In the genomic region with DNA sequence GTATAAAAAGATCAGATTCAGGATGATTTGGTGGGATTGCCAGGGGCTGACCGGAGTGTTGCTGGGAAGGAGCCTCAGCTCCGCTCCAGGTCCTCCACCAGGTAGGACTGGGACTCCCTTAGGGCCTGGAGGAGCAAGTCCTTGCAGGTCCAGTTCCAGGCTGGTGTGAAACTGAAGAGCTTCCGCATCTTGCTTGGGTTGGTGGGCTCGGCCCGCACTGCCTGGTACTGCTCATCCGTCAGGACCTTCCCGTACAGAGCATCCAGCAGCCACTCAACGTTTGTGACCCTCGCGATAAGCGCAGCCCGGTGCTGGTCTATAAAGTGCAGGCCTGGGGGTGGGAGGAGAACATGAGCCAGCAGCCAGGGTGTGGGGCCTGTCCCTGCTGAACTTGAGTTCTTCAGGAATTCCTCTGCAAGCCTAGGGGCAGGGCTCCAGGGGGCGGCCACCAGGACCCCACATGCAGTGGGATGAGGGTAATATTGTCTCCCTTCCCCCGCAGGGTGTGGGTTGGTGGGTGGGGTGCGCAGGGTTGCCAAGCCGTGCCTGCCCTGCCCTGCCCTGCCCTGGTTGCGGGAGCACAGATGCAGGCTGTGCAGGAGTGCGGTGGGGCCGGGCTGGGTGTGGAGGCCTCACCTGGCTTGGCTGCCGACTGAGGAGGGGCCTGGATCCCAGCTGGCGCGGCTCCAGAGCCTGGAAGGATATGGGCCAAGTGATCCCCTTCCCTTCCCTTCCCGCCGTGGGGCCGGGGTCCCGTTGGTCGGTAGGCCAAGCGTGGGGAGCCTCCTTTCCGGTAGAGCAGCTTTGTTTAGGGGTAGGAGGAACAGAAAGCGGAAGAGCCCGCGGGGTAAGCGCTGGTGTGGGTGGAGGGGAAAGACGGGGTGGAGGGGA, we compare ENCODE assay signal across 9 cellular contexts. TPM values are rescaled to one million over a fixed set of nuclear protein-coding genes. Genes with fewer than 3 reads are reported as not detected.
DNase-seq lines count a peak whose midpoint lies in the region; ATAC-seq and TF ChIP-seq lines count a peak whose summit lies in the region.
"Had no signal": no experiment of that assay in that cellular context is flagged by ENCODE, and none has a peak within 500 bp of the region (broad histone marks: within the 10 kb centered on the region; RNA-seq: fewer than 3 reads in every experiment).

No MANE protein-coding gene starts in this region.

- H3K27me3 ChIP-seq in DND-41 (ENCODE audit: insufficient read depth, low read length, poor library complexity), result peaks cover 12% of the 10 kb centered on the region
- no peaks in the 10 kb centered on the region for H3K27me3 ChIP-seq in heart left ventricle

- DNase-seq in DND-41 (peak; percentile 62), MV-4-11 (lab: John Stamatoyannopoulos, UW) (peak; percentile 79), heart left ventricle (peak; percentile 40 to 79 (median 47)), posterior vena cava (ENCODE audit: low spot score) (peak; percentile 86), cerebellum (ENCODE audit: low spot score) (no peak), NCI-H1436 (lab: John Stamatoyannopoulos, UW) (no peak)
- DNase-seq in activated effector memory CD4-positive, alpha-beta T cell treated with anti-CD3 and anti-CD28 coated beads, Interleukin-2, amount 50 U/mL, for 16 hours, result peak; percentile 73

- H3K9me3 ChIP-seq in DND-41 (ENCODE audit: insufficient read depth, low read length, severe bottlenecking), result no peaks in the 10 kb centered on the region
- no peaks in the 10 kb centered on the region for H3K9me3 ChIP-seq in heart left ventricle

- peak; percentile 77 for ATAC-seq in DND-41 (ENCODE audit: insufficient read depth, low read depth)
- ATAC-seq in GM21515 (IDR thresholded peaks at IDR 0.05; ENCODE audit: unreplicated experiment), result peak; percentile 50
- peak in 3 of 4 donors; percentile 57 to 79 (median 60) for ATAC-seq in heart left ventricle

- peak overlapping the region; percentile 83 for H3K9ac ChIP-seq in DND-41 (ENCODE audit: low read depth, low read length)

- peak overlapping the region; percentile 71 for H3K27ac ChIP-seq in DND-41 (ENCODE audit: low read length)
- peak overlapping the region in 9 of 12 donors; percentile 34 to 90 (median 53) for H3K27ac ChIP-seq in heart left ventricle

- H3K36me3 ChIP-seq in DND-41 (ENCODE audit: insufficient read depth, low read length) (peaks cover 10% of the 10 kb centered on the region), heart left ventricle (peaks cover 0 to 37% (median 16%) of the 10 kb centered on the region in 9 donors)

- 21 to 32% (median 24%) methylated on average over 20 to 34 of the region's 34 CpGs for WGBS in heart left ventricle, 4 donors

- H3K4me3 ChIP-seq in DND-41 (ENCODE audit: low read depth in 1 of 2, low read length in 2 of 2) (peak overlapping the region; percentile 66 to 90), heart left ventricle (peak overlapping the region; percentile 38 to 91 (median 70))

- H4K20me1 ChIP-seq in DND-41 (ENCODE audit: insufficient read depth, low read length), result peaks cover 17% of the 10 kb centered on the region; the same call in 1 of the 2 replicates

- intact Hi-C loops in heart left ventricle (cut with DNase I) (loop anchor here in 1 of 10 donors (10.0 kb wide), 1 partner anchor 183 kb away; no protein-coding TSS in a partner anchor), posterior vena cava (cut with DNase I) (loop anchor here in 1 of 2 donors (1.0 kb wide), 1 partner anchor 15 kb away; no protein-coding TSS in a partner anchor)

- peaks cover 6% of the 10 kb centered on the region; the same call in 1 of the 2 replicates for H3K79me2 ChIP-seq in DND-41 (ENCODE audit: insufficient read depth, low read length)

- TF ChIP-seq CTCF in DND-41 (IDR thresholded peaks at IDR 0.05; ENCODE audit: borderline replicate concordance, extremely low read depth, low read length, poor library complexity, severe bottlenecking), result no peak
- TF ChIP-seq CTCF in heart left ventricle (IDR thresholded peaks at IDR 0.05), result no peak

- peak overlapping the region; percentile 99 for H2AFZ ChIP-seq in DND-41 (ENCODE audit: low read depth, low read length)

- H3K4me1 ChIP-seq in DND-41 (ENCODE audit: insufficient read depth, low read length), result peaks cover 26% of the 10 kb centered on the region
- peaks cover 0 to 57% (median 11%) of the 10 kb centered on the region in 12 donors for H3K4me1 ChIP-seq in heart left ventricle

- no peak for TF ChIP-seq POLR2A in heart left ventricle (IDR thresholded peaks at IDR 0.05)

- peak overlapping the region; percentile 96 for H3K4me2 ChIP-seq in DND-41 (ENCODE audit: insufficient read depth, low read length)

RNA-seq across cellular contexts. Expression of a gene that starts 0.8 kb away (rescaled TPM):
- total RNA-seq in heart left ventricle (10 to 100 TPM in 3 of 9 donors, 1 to 10 TPM in 6; 2.0 to 42.2 (median 5.2) TPM), posterior vena cava (10 to 100 TPM; 13.0 to 23.9 TPM), cerebellum (2.4 TPM)
- 10 to 100 TPM in 1 of 2 donors, 1 to 10 TPM in 1; 3.9 to 10.0 TPM for polyA plus RNA-seq in heart left ventricle

RNA-seq across cellular contexts. Expression of a gene that starts 12.2 kb away (rescaled TPM):
- total RNA-seq in heart left ventricle (1 to 10 TPM in 8 of 9 donors, under 1 TPM in 1; 0.32 to 3.4 (median 1.6) TPM), posterior vena cava (under 1 TPM; 0.05 to 0.10 TPM), cerebellum (0.64 TPM)
- 1 to 10 TPM; 1.0 to 1.2 TPM for polyA plus RNA-seq in heart left ventricle

RNA-seq across cellular contexts. Expression of a gene that starts 15.2 kb away (rescaled TPM):
- total RNA-seq in heart left ventricle (not detected), posterior vena cava (not detected), cerebellum (0.36 TPM)
- not detected for polyA plus RNA-seq in heart left ventricle
- total RNA-seq: SK-MEL-5 had no signal

RNA-seq across cellular contexts. Expression of a gene that starts 21.8 kb away (rescaled TPM):
- total RNA-seq in heart left ventricle, result 100 to 1,000 TPM in 7 of 9 donors, 10 to 100 TPM in 2; 20.3 to 213 (median 127) TPM
- polyA plus RNA-seq in heart left ventricle, result 100 to 1,000 TPM; 127 to 155 TPM
- total RNA-seq in posterior vena cava, result 100 to 1,000 TPM; 168 to 208 TPM
- 85.5 TPM for total RNA-seq in cerebellum

RNA-seq across cellular contexts. Expression of a gene that starts 51.9 kb away (rescaled TPM):
- total RNA-seq in heart left ventricle (1 to 10 TPM in 7 of 9 donors, under 1 TPM in 2; 0.35 to 5.1 (median 1.2) TPM), posterior vena cava (1 to 10 TPM; 2.9 to 5.2 TPM), cerebellum (1.6 TPM)
- 1 to 10 TPM; 1.0 to 2.6 TPM for polyA plus RNA-seq in heart left ventricle

Comparison
In these comparisons a context has a peak if more than half of its experiments do, and no peak if none do; other contexts are left out.
1. DNase-seq: peak in DND-41 (single experiment), MV-4-11 (single experiment), activated effector memory CD4-positive, alpha-beta T cell treated with anti-CD3 and anti-CD28 coated beads, Interleukin-2, amount 50 U/mL, for 16 hours (single experiment), heart left ventricle (5 of 5) and posterior vena cava (single experiment); none in cerebellum (single experiment) and NCI-H1436 (single experiment).
2. Peak in every context shown above with its lines, with median percentiles within 50 percentile points of each other: ATAC-seq.